8 cellular contexts compared by ENCODE assay signal in genomic region chr13:32586022-32586900, GRCh38. TPM values are rescaled to one million over a fixed set of nuclear protein-coding genes. Genes with fewer than 3 reads are reported as not detected.
DNase-seq lines count a peak whose midpoint lies in the region; ATAC-seq and TF ChIP-seq lines count a peak whose summit lies in the region.

Gene PDS5B (plus strand): TSS chr13:32586452. CDS start chr13:32648773, 62,321 bp downstream.

- under 1% methylated on average over 16 of the region's 97 CpGs for WGBS in mammary epithelial cell (ENCODE audit: low coverage, missing lambda C conversion rate)

- CTCF ChIA-PET in mammary epithelial cell (lab: Charles Lee; ENCODE audit: low non-redundant PET), result interaction anchor here (0.6 to 0.7 kb wide), 9 partner anchors 53 to 855 kb away, joined by 3 to 14 read pairs (median 4); partner anchors contain the start of genes BRCA2 and ZAR1L

- peak; percentile 98 for TF ChIP-seq CTCF in VCaP (conservative IDR thresholded peaks at IDR 0.05)
- peak; percentile 37 to 77 for TF ChIP-seq CTCF in mammary epithelial cell (conservative IDR thresholded peaks at IDR 0.05 in 1 of 2, IDR thresholded peaks at IDR 0.05 in 1 of 2; ENCODE audit: extremely low read depth in 1 of 2, insufficient read depth in 1 of 2, low read depth in 1 of 2, low read length in 2 of 2)

- H3K4me1 ChIP-seq in mammary epithelial cell (ENCODE audit: insufficient read depth, low read length), result peaks cover 10% of the 10 kb centered on the region
- H3K4me1 ChIP-seq in iPS-20b (ENCODE audit: insufficient read depth, low read length), result peaks cover 12% of the 10 kb centered on the region; the same call in 1 of the 2 replicates

- intact Hi-C loops in mammary epithelial cell (cut with micrococcal nuclease), result loop anchor here (1.0 to 10.0 kb wide), 6 partner anchors 53 to 699 kb away; partner anchors contain the start of genes BRCA2, STARD13 and ZAR1L

- H3K9me3 ChIP-seq in mammary epithelial cell (replicated peaks; ENCODE audit: insufficient read depth, low read length) (no peaks in the 10 kb centered on the region), iPS-20b (ENCODE audit: insufficient read depth, low read depth, low read length) (no peaks in the 10 kb centered on the region)

- H3K4me2 ChIP-seq in mammary epithelial cell (ENCODE audit: insufficient read depth, low read depth, low read length), result peak within 1 kb of the TSS; percentile 95

- H3K36me3 ChIP-seq in mammary epithelial cell (ENCODE audit: insufficient read depth, low read length), result no peaks in the 10 kb centered on the region
- no peaks in the 10 kb centered on the region for H3K36me3 ChIP-seq in iPS-20b (ENCODE audit: insufficient read depth, low read depth, low read length)

- H3K27ac ChIP-seq in VCaP (peak within 1 kb of the TSS; percentile 94), mammary epithelial cell (ENCODE audit: insufficient read depth, low read depth, low read length) (peak within 1 kb of the TSS; percentile 67), iPS-20b (ENCODE audit: low read length) (peak within 1 kb of the TSS; percentile 40), skin epidermis (peak within 1 kb of the TSS; percentile 66 to 92 (median 86))

- no peaks in the 10 kb centered on the region for H3K27me3 ChIP-seq in mammary epithelial cell (ENCODE audit: insufficient read depth, low read length)
- peaks cover 9% of the 10 kb centered on the region for H3K27me3 ChIP-seq in iPS-20b (ENCODE audit: insufficient read depth, low read length)

- dilution Hi-C loops in mammary epithelial cell (cut with HindIII; ENCODE audit: low sequenced_read_pairs), result no loop called here

- H4K20me1 ChIP-seq in mammary epithelial cell (ENCODE audit: insufficient read depth, low read length), result no peaks in the 10 kb centered on the region

- peak within 1 kb of the TSS; percentile 77 to 97 (median 94) for H3K4me3 ChIP-seq in mammary epithelial cell (replicated peaks in 1 of 3; ENCODE audit: insufficient read depth in 1 of 3, low read depth in 2 of 3, low read length in 3 of 3)
- H3K4me3 ChIP-seq in iPS-20b (ENCODE audit: low read length), result peak within 1 kb of the TSS; percentile 95
- H3K4me3 ChIP-seq in skin epidermis, result peak within 1 kb of the TSS; percentile 60 to 81 (median 69)

- ATAC-seq in GM18868 (IDR thresholded peaks at IDR 0.05; ENCODE audit: unreplicated experiment) (peak; percentile 86), HG03108 (IDR thresholded peaks at IDR 0.05; ENCODE audit: unreplicated experiment) (peak; percentile 83)

- peak within 1 kb of the TSS; percentile 82 for H3K9ac ChIP-seq in mammary epithelial cell (ENCODE audit: insufficient read depth, low read length)
- H3K9ac ChIP-seq in iPS-20b (ENCODE audit: low read depth, low read length), result peak within 1 kb of the TSS; percentile 95

- DNase-seq in ACHN (peak; percentile 91), NCI-H2196 (lab: John Stamatoyannopoulos, UW; ENCODE audit: unreplicated experiment) (peak; percentile 83), mammary epithelial cell (peak; percentile 93)

- peaks cover 41% of the 10 kb centered on the region for H3K79me2 ChIP-seq in mammary epithelial cell (ENCODE audit: insufficient read depth, low read length)

- in situ Hi-C loops in ACHN (cut with HindIII; ENCODE audit: low pct_ligation_motif_present, low pct_unique_long_range_greater_than_20kb, low sequenced_read_pairs), result no loop called here
- in situ Hi-C loops in mammary epithelial cell (cut with MboI; ENCODE audit: low sequenced_read_pairs in 2 of 2), result loop anchor here in 1 of 2 donors (25.0 kb wide), 1 partner anchor 326 kb away; no protein-coding TSS in a partner anchor

- H2AFZ ChIP-seq in mammary epithelial cell (ENCODE audit: low read depth, low read length), result peak within 1 kb of the TSS; percentile 96

- no TSS peak for BruUV-seq in mammary epithelial cell (replicated peaks; lab: Mats Ljungman, UMichigan)

RNA-seq across cellular contexts. Expression of gene PDS5B, which starts in this region (rescaled TPM):
- 10 to 100 TPM; 14.3 to 22.4 TPM for total RNA-seq in mammary epithelial cell
- 7.3 TPM for polyA plus RNA-seq in mammary epithelial cell
- 15.3 TPM for polyA minus RNA-seq in mammary epithelial cell

Comparison
In these comparisons a context has a peak if more than half of its experiments do, and no peak if none do; other contexts are left out.
1. Peak in every context shown above with its lines: DNase-seq, ATAC-seq, H3K4me3 ChIP-seq and H3K27ac ChIP-seq.
2. H3K27ac ChIP-seq: peak in every context shown above with its lines; median percentile 94 in VCaP; 86 in skin epidermis; 67 in mammary epithelial cell; 40 in iPS-20b.